In the genomic region with DNA sequence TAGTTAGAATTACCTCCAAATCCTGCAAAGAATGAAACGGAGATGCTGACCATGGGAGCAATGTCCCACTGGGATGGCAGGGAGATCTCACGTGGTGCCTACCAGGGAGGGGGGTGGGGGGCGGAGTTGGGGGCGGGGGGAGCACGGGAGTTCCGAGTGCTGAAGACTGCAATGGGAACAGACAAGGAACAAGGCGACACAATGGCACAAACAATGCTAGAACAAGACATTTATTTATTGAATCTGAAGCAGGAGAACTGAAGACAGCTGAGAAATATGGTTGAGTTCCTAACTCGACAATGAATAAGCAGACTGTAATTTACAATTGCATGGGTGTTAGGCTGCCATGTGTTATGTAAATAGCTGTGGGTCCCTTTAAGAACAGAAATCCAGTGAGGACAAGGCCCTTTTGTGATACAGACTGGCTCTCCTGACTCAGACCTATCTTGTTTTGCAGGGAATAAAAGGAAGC, we compare ENCODE assay signal across 11 cellular contexts.
DNase-seq lines count a peak whose midpoint lies in the region; ATAC-seq, FAIRE-seq and TF ChIP-seq lines count a peak whose summit lies in the region.
"Had no signal": no experiment of that assay in that cellular context is flagged by ENCODE, and none has a peak within 500 bp of the region (broad histone marks: within the 10 kb centered on the region; RNA-seq: fewer than 3 reads in every experiment).

No MANE protein-coding gene starts in this region.

- no peak overlapping the region for H3K4me3 ChIP-seq in epithelial cell of esophagus (ENCODE audit: low read length)
- H3K4me3 ChIP-seq: colonic mucosa had no signal

- ATAC-seq in Right ventricle myocardium inferior (peak; percentile 20), GM21390 (IDR thresholded peaks at IDR 0.05; ENCODE audit: unreplicated experiment) (no peak), HG03342 (IDR thresholded peaks at IDR 0.05; ENCODE audit: unreplicated experiment) (no peak)
- ATAC-seq in activated naive CD4-positive, alpha-beta T cell treated with anti-CD3 and anti-CD28 coated beads, Interleukin-2, amount 50 U/mL, for 72 hours = no peak
- ATAC-seq: stimulated activated naive CD8-positive, alpha-beta T cell treated with anti-CD3 and anti-CD28 coated beads, Interleukin-15, amount 100 ng/mL, for 72 hours had no signal

- intact Hi-C loops in Right ventricle myocardium inferior (cut with DNase I) (loop anchor here (2.0 to 5.0 kb wide), 4 partner anchors 33 to 703 kb away; partner anchors contain the start of gene SLTM), cardiac septum (cut with DNase I) (loop anchor here (5.0 to 10.0 kb wide), 3 partner anchors 518 to 703 kb away; partner anchors contain the start of genes ADAM10, MINDY2 and SLTM)

- peak; percentile 27 for FAIRE-seq in urothelium cell line (lab: Jason Lieb, UNC)

- DNase-seq in Right ventricle myocardium inferior (ENCODE audit: missing footprints) (no peak), cardiac septum (ENCODE audit: low spot score) (no peak), epithelial cell of esophagus (ENCODE audit: low read depth) (peak; percentile 43), medulla oblongata (ENCODE audit: extremely low spot score) (peak; percentile 86), urothelium cell line (ENCODE audit: low spot score) (peak; percentile 63)
- DNase-seq in activated naive CD4-positive, alpha-beta T cell treated with anti-CD3 and anti-CD28 coated beads, Interleukin-2, amount 50 U/mL, for 72 hours (ENCODE audit: low spot score in 2 of 2) = no peak
- DNase-seq: colonic mucosa; SK-N-SH; stimulated activated naive CD8-positive, alpha-beta T cell treated with anti-CD3 and anti-CD28 coated beads, Interleukin-15, amount 100 ng/mL, for 72 hours had no signal

- no peak for TF ChIP-seq CTCF in epithelial cell of esophagus (IDR thresholded peaks at IDR 0.05; ENCODE audit: insufficient read depth, low read depth, low read length, missing control alignments)

- no peaks in the 10 kb centered on the region for H3K9me3 Mint-ChIP-seq in activated naive CD4-positive, alpha-beta T cell treated with anti-CD3 and anti-CD28 coated beads, Interleukin-2, amount 50 U/mL, for 72 hours
- H3K9me3 Mint-ChIP-seq: stimulated activated naive CD8-positive, alpha-beta T cell treated with anti-CD3 and anti-CD28 coated beads, Interleukin-15, amount 100 ng/mL, for 72 hours had no signal

- no peak overlapping the region for H3K27ac Mint-ChIP-seq in activated naive CD4-positive, alpha-beta T cell treated with anti-CD3 and anti-CD28 coated beads, Interleukin-2, amount 50 U/mL, for 72 hours

- H3K36me3 Mint-ChIP-seq in activated naive CD4-positive, alpha-beta T cell treated with anti-CD3 and anti-CD28 coated beads, Interleukin-2, amount 50 U/mL, for 72 hours = no peaks in the 10 kb centered on the region

Comparison
In these comparisons a context has a peak if more than half of its experiments do, and no peak if none do; other contexts are left out.
1. DNase-seq: peak in epithelial cell of esophagus (single experiment), medulla oblongata (single experiment) and urothelium cell line (single experiment); none in Right ventricle myocardium inferior (single experiment), cardiac septum (single experiment) and activated naive CD4-positive, alpha-beta T cell treated with anti-CD3 and anti-CD28 coated beads, Interleukin-2, amount 50 U/mL, for 72 hours (0 of 2).